Comparison of ENCODE assay signal across 10 cellular contexts in the genomic region with DNA sequence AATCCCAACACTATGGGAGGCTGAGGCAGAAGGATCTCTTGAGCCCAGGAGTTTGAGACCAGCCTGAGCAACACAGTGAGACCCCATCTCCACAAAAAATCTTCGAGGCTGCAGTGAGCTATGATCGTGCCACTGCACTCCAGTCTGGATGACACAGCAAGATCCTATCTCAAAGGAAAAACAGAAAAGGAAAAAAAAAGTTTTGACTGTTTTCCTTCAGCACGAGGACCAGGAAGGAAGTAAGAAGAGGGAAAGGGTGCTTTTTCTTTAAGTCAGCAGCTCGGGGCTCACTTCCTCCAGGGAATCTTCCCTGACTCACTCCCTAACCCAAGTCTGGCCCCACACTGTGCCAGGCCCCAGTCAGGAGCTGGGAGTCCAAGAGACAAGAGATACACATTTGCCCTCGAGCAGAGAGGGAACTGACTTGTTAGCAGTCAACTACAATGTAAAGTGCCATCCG. TPM values are rescaled to one million over a fixed set of nuclear protein-coding genes. Genes with fewer than 3 reads are reported as not detected.
DNase-seq lines count a peak whose midpoint lies in the region; ATAC-seq and TF ChIP-seq lines count a peak whose summit lies in the region.
"Had no signal": no experiment of that assay in that cellular context is flagged by ENCODE, and none has a peak within 500 bp of the region (broad histone marks: within the 10 kb centered on the region; RNA-seq: fewer than 3 reads in every experiment).

No MANE protein-coding gene starts in this region.

- no peak for DNase-seq in AG04450 (ENCODE audit: low read depth, low spot score)
- DNase-seq in M059J (ENCODE audit: low read depth), result peak; percentile 84
- DNase-seq in GM10266 (ENCODE audit: extremely low spot score), result no peak
- DNase-seq: cerebellar nuclear complex had no signal

- TF ChIP-seq CTCF in AG04450 (IDR thresholded peaks at IDR 0.05; ENCODE audit: low read depth, low read length), result no peak
- no peak for TF ChIP-seq CTCF in GM10266 (IDR thresholded peaks at IDR 0.05; ENCODE audit: control insufficient read depth, insufficient read depth, low read depth, missing control alignments)

- POLR2A ChIA-PET in AG04450 (lab: Yijun Ruan, JAX), result no interaction called here

- H3K4me3 ChIP-seq in AG04450 (ENCODE audit: low read depth, low read length) (no peak overlapping the region), mesodermal cell (ENCODE audit: extremely low read depth, insufficient read depth, low read length, poor library complexity, severe bottlenecking) (no peak overlapping the region)
- H3K4me3 ChIP-seq: suprapubic skin had no signal

- no peaks in the 10 kb centered on the region for H3K9me3 ChIP-seq in AG04450 (ENCODE audit: control insufficient read depth, insufficient read depth, low read length)
- no peaks in the 10 kb centered on the region for H3K9me3 ChIP-seq in mesodermal cell (ENCODE audit: control insufficient read depth, low read length)
- H3K9me3 ChIP-seq: suprapubic skin had no signal

- 71 to 76% methylated on average over 2 to 6 of the region's 6 CpGs for WGBS in mesodermal cell (ENCODE audit: insufficient coverage in 2 of 2), 2 experiments

- H3K36me3 ChIP-seq in mesodermal cell (ENCODE audit: control insufficient read depth, insufficient read depth, low read length), result no peaks in the 10 kb centered on the region
- H3K36me3 ChIP-seq: suprapubic skin had no signal

- peaks cover 71% of the 10 kb centered on the region for H3K4me1 ChIP-seq in mesodermal cell (ENCODE audit: control insufficient read depth, insufficient read depth, low read length, poor library complexity, severe bottlenecking)

- H3K27me3 ChIP-seq in AG04450 (ENCODE audit: control insufficient read depth, insufficient read depth, low read length), result no peaks in the 10 kb centered on the region
- H3K27me3 ChIP-seq: suprapubic skin had no signal

- CTCF ChIA-PET in AG04450 (lab: Charles Lee), result interaction anchor here (0.6 to 1.0 kb wide), 2 partner anchors 47 to 157 kb away, joined by 3 read pairs; no protein-coding TSS in a partner anchor

- H3K27ac ChIP-seq in AG04450 (ENCODE audit: low read depth, low read length) (peak overlapping the region; percentile 0), cingulate gyrus (ENCODE audit: low read depth, low read length) (peak overlapping the region; percentile 63), mesodermal cell (ENCODE audit: low read depth, low read length, severe bottlenecking) (peak overlapping the region; percentile 73)

- ATAC-seq in HG03097 (IDR thresholded peaks at IDR 0.05; ENCODE audit: low FRiP score, unreplicated experiment), result no peak
- ATAC-seq in GM18858 (IDR thresholded peaks at IDR 0.05; ENCODE audit: unreplicated experiment), result no peak
- ATAC-seq in GM21360 (IDR thresholded peaks at IDR 0.05; ENCODE audit: unreplicated experiment), result no peak

RNA-seq across cellular contexts. Expression of gene ARRB1, which starts 14.2 kb away (rescaled TPM):
- polyA plus RNA-seq in AG04450 (2011; rRNA removed), result 36.9 and 43.8 TPM in 2 replicates
- 91.5 and 108 TPM in 2 replicates for polyA minus RNA-seq in AG04450 (2011; rRNA and poly(A)+ RNA removed)
- total RNA-seq in M059J (2014; rRNA removed; shearing (Covaris generic)), result 5.8 and 9.1 TPM in 2 replicates
- polyA plus RNA-seq in mesodermal cell (2013, experiment 1 of 2), result 27.5 TPM
- polyA plus RNA-seq in mesodermal cell (2013, experiment 2 of 2), result 25.6 TPM

Comparison
In these comparisons a context has a peak if more than half of its experiments do, and no peak if none do; other contexts are left out.
1. H3K27ac ChIP-seq: peak in every context shown above with its lines; median percentile 73 in mesodermal cell; 63 in cingulate gyrus; 0 in AG04450.